Comparison of ENCODE assay signal across 8 cellular contexts in the genomic region with DNA sequence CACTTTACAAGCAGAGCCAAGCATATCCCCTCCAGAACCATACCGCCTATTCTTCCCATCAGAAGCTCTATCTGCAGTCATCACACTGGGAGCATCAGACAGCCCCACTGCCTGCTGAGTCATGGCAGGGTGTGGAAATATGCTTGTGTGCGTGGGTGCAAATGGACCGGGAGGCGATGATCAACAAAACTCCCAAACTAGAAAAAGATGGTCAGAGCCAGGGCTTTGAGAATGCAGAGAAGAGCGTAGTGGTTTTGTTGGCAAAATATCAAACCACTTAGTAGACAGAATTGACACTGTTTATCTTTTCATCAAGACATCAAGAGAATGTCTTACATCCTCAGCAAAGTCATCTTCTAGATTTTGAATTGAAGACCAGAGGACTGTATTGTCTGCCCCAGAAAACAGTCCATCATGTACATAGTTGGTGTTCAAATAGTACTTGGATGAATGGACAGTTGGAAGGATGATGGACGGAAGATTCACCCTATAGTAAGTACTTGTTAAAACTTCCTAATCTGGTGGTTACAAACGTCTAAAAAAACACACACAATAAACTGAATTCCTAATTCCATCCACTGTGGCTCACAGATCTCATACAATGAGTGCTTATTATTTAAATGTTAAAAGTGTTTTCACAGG. TPM values are rescaled to one million over a fixed set of nuclear protein-coding genes. Genes with fewer than 3 reads are reported as not detected.
DNase-seq lines count a peak whose midpoint lies in the region; ATAC-seq and TF ChIP-seq lines count a peak whose summit lies in the region.

No MANE protein-coding gene starts in this region.

- peak; percentile 38 to 64 for DNase-seq in activated CD4-positive, alpha-beta T cell treated with anti-CD3 and anti-CD28 coated beads, Interleukin-2, amount 50 U/mL, for 48 hours
- DNase-seq in fibroblast of the aortic adventitia (ENCODE audit: low read depth): peak; percentile 85
- DNase-seq in stimulated activated CD4-positive, alpha-beta T cell treated with anti-CD3 and anti-CD28 coated beads, TNF-alpha, amount 100 ng/mL, for 48 hours (ENCODE audit: low read depth in 3 of 3): peak; percentile 10 to 31 (median 15)
- no peak for DNase-seq in NOMO-1 treated with DMSO at 0.1 percent for 48 hours (lab: John Stamatoyannopoulos, UW; ENCODE audit: unreplicated experiment)
- no peak for DNase-seq in cerebellar cortex (ENCODE audit: low spot score)
- no peak for DNase-seq in NCI-H524 treated with DMSO at 0.1 percent for 48 hours (lab: John Stamatoyannopoulos, UW)

- H3K4me1 ChIP-seq in HEK293 (ENCODE audit: control insufficient read depth, insufficient read depth, low read length): no peaks in the 10 kb centered on the region

- ATAC-seq in GM21447 (IDR thresholded peaks at IDR 0.05; ENCODE audit: unreplicated experiment): no peak

- TF ChIP-seq CTCF in HEK293 (tag by site-specific recombination; IDR thresholded peaks at IDR 0.05) (no peak), fibroblast of the aortic adventitia (IDR thresholded peaks at IDR 0.05; ENCODE audit: insufficient read depth, low read length) (no peak)

- POLR2A ChIA-PET in HEK293 (lab: Yijun Ruan, JAX): interaction anchor here (1.0 kb wide), 1 partner anchor 126 kb away, joined by 3 read pairs; no protein-coding TSS in a partner anchor

- no peak overlapping the region for H3K4me3 ChIP-seq in HEK293 (ENCODE audit: low read depth, low read length)
- no peak overlapping the region for H3K4me3 ChIP-seq in fibroblast of the aortic adventitia (ENCODE audit: low read depth, low read length)

- H3K9me3 ChIP-seq in HEK293 (ENCODE audit: control insufficient read depth, insufficient read depth, low read depth, low read length): no peaks in the 10 kb centered on the region

- CTCF ChIA-PET in HEK293 (lab: Yijun Ruan, JAX): interaction anchor here (1.4 to 2.6 kb wide), 3 partner anchors 126 to 214 kb away, joined by 3 to 8 read pairs (median 4); no protein-coding TSS in a partner anchor

- H3K36me3 ChIP-seq in HEK293 (ENCODE audit: control insufficient read depth in 2 of 2, insufficient read depth in 1 of 2, low read length in 2 of 2): no peaks in the 10 kb centered on the region

- H3K27ac ChIP-seq in HEK293 (ENCODE audit: extremely low read depth, low read depth, low read length): no peak overlapping the region

TF ChIP-seq in HEK293, 187 proteins besides CTCF, POLR2A, EP300 and RAD21:
- TF ChIP-seq ZFHX2 (tag by site-specific recombination; conservative IDR thresholded peaks at IDR 0.05) (peak; percentile 80), ZNF76 (tag by site-specific recombination; IDR thresholded peaks at IDR 0.05; ENCODE audit: borderline replicate concordance, low read depth) (no peak), ZNF211 (tag by site-specific recombination; IDR thresholded peaks at IDR 0.05; ENCODE audit: low read depth) (no peak), ZNF350 (tag by site-specific recombination; IDR thresholded peaks at IDR 0.05) (no peak), EGR2 (tag by site-specific recombination; IDR thresholded peaks at IDR 0.05; ENCODE audit: low read depth) (peak; percentile 65; the same call in 1 of the 2 replicates), ZBTB17 (tag by site-specific recombination; IDR thresholded peaks at IDR 0.05) (peak; percentile 40; the same call in 1 of the 2 replicates)

RNA-seq across cellular contexts. Expression of gene VWF, which starts 54.9 kb away (rescaled TPM):
- total RNA-seq in fibroblast of the aortic adventitia (ENCODE audit: low replicate concordance): 1.4 and 4.5 TPM in 2 replicates

Comparison
In these comparisons a context has a peak if more than half of its experiments do, and no peak if none do; other contexts are left out.
1. DNase-seq: peak in activated CD4-positive, alpha-beta T cell treated with anti-CD3 and anti-CD28 coated beads, Interleukin-2, amount 50 U/mL, for 48 hours (2 of 2), fibroblast of the aortic adventitia (single experiment) and stimulated activated CD4-positive, alpha-beta T cell treated with anti-CD3 and anti-CD28 coated beads, TNF-alpha, amount 100 ng/mL, for 48 hours (3 of 3); none in NOMO-1 treated with DMSO at 0.1 percent for 48 hours (single experiment), cerebellar cortex (single experiment) and NCI-H524 treated with DMSO at 0.1 percent for 48 hours (single experiment).